In genomic region chr1:62234709-62235108, GRCh38 we compare ENCODE assay signal across 16 cellular contexts. TPM values are rescaled to one million over a fixed set of nuclear protein-coding genes. Genes with fewer than 3 reads are reported as not detected.
DNase-seq lines count a peak whose midpoint lies in the region; ATAC-seq, FAIRE-seq and TF ChIP-seq lines count a peak whose summit lies in the region.
"Had no signal": no experiment of that assay in that cellular context is flagged by ENCODE, and none has a peak within 500 bp of the region (broad histone marks: within the 10 kb centered on the region; RNA-seq: fewer than 3 reads in every experiment).

No MANE protein-coding gene starts in this region.

- H2BK120ac ChIP-seq in H1 (replicated peaks; ENCODE audit: low read depth, low read length), result no peak overlapping the region

- intact Hi-C loops in PC-9 (cut with micrococcal nuclease; ENCODE audit: unreplicated experiment) (loop anchor here (5.0 kb wide), 2 partner anchors 53 to 173 kb away; no protein-coding TSS in a partner anchor), sigmoid colon (cut with DNase I) (no loop called here)

- H3K27ac ChIP-seq in GM23338 (ENCODE audit: low read depth) (peak overlapping the region; percentile 17; the same call in 1 of the 2 replicates), PC-9 (0 out of 2 replicates have a peak overlapping the region, but pooled peaks have one; percentile 16), H1 (ENCODE audit: low read depth, low read length) (no peak overlapping the region), neural progenitor cell (no peak overlapping the region), sigmoid colon (no peak overlapping the region)
- H3K27ac ChIP-seq: Peyer's patch had no signal

- 0 out of 2 replicates have a peak, but pooled peaks cover 6% of the 10 kb centered on the region for H4K20me1 ChIP-seq in GM23338 (replicated peaks; ENCODE audit: insufficient read depth)
- H4K20me1 ChIP-seq in PC-9 (ENCODE audit: insufficient read depth), result no peaks in the 10 kb centered on the region
- H4K20me1 ChIP-seq in H1 (replicated peaks in 1 of 2; ENCODE audit: control insufficient read depth in 1 of 2, insufficient read depth in 2 of 2, low read length in 2 of 2), result peaks cover 0 to 3% of the 10 kb centered on the region in 2 experiments
- H4K20me1 ChIP-seq in neural progenitor cell (ENCODE audit: low read depth), result no peaks in the 10 kb centered on the region

- 0 out of 2 replicates have a peak overlapping the region, but pooled peaks have one; percentile 43 for H3K18ac ChIP-seq in H1 (ENCODE audit: extremely low read depth, low read length)

- H4K8ac ChIP-seq in H1 (ENCODE audit: extremely low read depth, insufficient read depth, low read length), result no peak overlapping the region

- no peak overlapping the region for H2BK5ac ChIP-seq in H1 (ENCODE audit: low read depth, low read length)

- POLR2A ChIA-PET in PC-9 (lab: Charles Lee; ENCODE audit: unreplicated experiment), result interaction anchor here (0.6 to 0.8 kb wide), 2 partner anchors 73 to 90 kb away, joined by 3 to 5 read pairs; no protein-coding TSS in a partner anchor
- POLR2A ChIA-PET in H1 (lab: Charles Lee; ENCODE audit: partially characterized antibody), result interaction anchor here (0.7 to 10.8 kb wide), 11 partner anchors 8 to 85 kb away, joined by 3 to 98 read pairs (median 4); partner anchors contain the start of gene KANK4

- CTCF ChIA-PET in PC-9 (lab: Charles Lee) (no interaction called here), H1 (lab: Charles Lee; ENCODE audit: partially characterized antibody) (interaction anchor here (0.9 to 2.0 kb wide), 7 partner anchors 11 to 108 kb away, joined by 3 to 8 read pairs (median 4); no protein-coding TSS in a partner anchor)

- H3K27ac Mint-ChIP-seq in GM23338, result no peak overlapping the region
- peak overlapping the region; percentile 40 for H3K27ac Mint-ChIP-seq in neural progenitor cell
- H3K27ac Mint-ChIP-seq: B cell; CD4-positive, CD25-positive, alpha-beta regulatory T cell had no signal

- H3K79me1 ChIP-seq in H1 (ENCODE audit: low read depth, low read length), result no peaks in the 10 kb centered on the region

- H4K5ac ChIP-seq in H1 (ENCODE audit: insufficient read length, low read depth, low read length), result no peak overlapping the region

- H3K23ac ChIP-seq in H1 (ENCODE audit: insufficient read length), result no peak overlapping the region

- H3K9ac ChIP-seq in H1 (replicated peaks in 1 of 4; ENCODE audit: extremely low read depth in 1 of 4, low read depth in 3 of 4, low read length in 3 of 4), result no peak overlapping the region
- no peak overlapping the region for H3K9ac ChIP-seq in neural progenitor cell

- FAIRE-seq in H1 (lab: Jason Lieb, UNC), result no peak

- H3K14ac ChIP-seq in H1 (ENCODE audit: insufficient read length), result peak overlapping the region; percentile 32

- H2AFZ ChIP-seq in GM23338 (no peak overlapping the region), PC-9 (no peak overlapping the region), H1 (ENCODE audit: low read length) (no peak overlapping the region), neural progenitor cell (replicated peaks) (no peak overlapping the region)

- H3K23me2 ChIP-seq in H1 (ENCODE audit: low read depth, low read length), result no peaks in the 10 kb centered on the region

- BruUV-seq in PC-9 (replicated peaks; lab: Mats Ljungman, UMichigan), result no TSS peak

- DNase-seq in GM23338 (ENCODE audit: low spot score), result no peak
- DNase-seq in PC-9, result no peak
- DNase-seq in H1 (ENCODE audit: low read depth in 1 of 2, low spot score in 2 of 2), result no peak
- no peak for DNase-seq in neural progenitor cell (ENCODE audit: low spot score)
- no peak for DNase-seq in sigmoid colon
- DNase-seq: CD4-positive, CD25-positive, alpha-beta regulatory T cell; MM.1S; NCI-H1092 treated with DMSO at 0.1 percent for 48 hours; NCI-H2227 treated with DMSO at 0.1 percent for 48 hours; NCI-H524; Peyer's patch; SHP77 treated with DMSO at 0.1 percent for 48 hours had no signal

- H4K91ac ChIP-seq in H1 (replicated peaks; ENCODE audit: insufficient read length, low read length), result no peak overlapping the region

- no peak overlapping the region for H2BK20ac ChIP-seq in H1 (ENCODE audit: low read length)

- H3K4me3 Mint-ChIP-seq in GM23338 (no peak overlapping the region), neural progenitor cell (no peak overlapping the region)
- H3K4me3 Mint-ChIP-seq: B cell; CD4-positive, CD25-positive, alpha-beta regulatory T cell had no signal

- TF ChIP-seq RAD21 in H1 (IDR thresholded peaks at IDR 0.05 in 1 of 2, conservative IDR thresholded peaks at IDR 0.05 in 1 of 2; ENCODE audit: low read depth in 2 of 2, low read length in 2 of 2), result no peak

- H2BK12ac ChIP-seq in H1 (ENCODE audit: low read depth, low read length), result no peak overlapping the region

- H2BK15ac ChIP-seq in H1 (ENCODE audit: low read length), result no peak overlapping the region

- TF ChIP-seq CTCF in GM23338 (conservative IDR thresholded peaks at IDR 0.05; ENCODE audit: low read depth in 2 of 2) (no peak), PC-9 (conservative IDR thresholded peaks at IDR 0.05) (no peak), H1 (IDR thresholded peaks at IDR 0.05; ENCODE audit: control extremely low read depth in 1 of 3, insufficient read depth in 1 of 3, low read depth in 1 of 3, low read length in 3 of 3) (no peak), neural progenitor cell (IDR thresholded peaks at IDR 0.05) (no peak), sigmoid colon (IDR thresholded peaks at IDR 0.05) (no peak)

- no peaks in the 10 kb centered on the region for H3K9me3 Mint-ChIP-seq in GM23338
- no peaks in the 10 kb centered on the region for H3K9me3 Mint-ChIP-seq in neural progenitor cell
- H3K9me3 Mint-ChIP-seq: CD4-positive, CD25-positive, alpha-beta regulatory T cell had no signal

- no peak overlapping the region for H2AK5ac ChIP-seq in H1 (ENCODE audit: low read depth, low read length)

- TF ChIP-seq POLR2A in H1 (IDR thresholded peaks at IDR 0.05; ENCODE audit: control extremely low read depth in 1 of 2, low read depth in 2 of 2, low read length in 2 of 2), result peak in 1 of 2 experiments; percentile 46; a peak in 1 of 3 replicates
- TF ChIP-seq POLR2A in sigmoid colon (IDR thresholded peaks at IDR 0.05), result no peak

- H3K27me3 ChIP-seq in GM23338 (ENCODE audit: insufficient read depth) (no peaks in the 10 kb centered on the region), PC-9 (ENCODE audit: insufficient read depth, low read depth) (no peaks in the 10 kb centered on the region), H1 (replicated peaks in 1 of 4; ENCODE audit: control insufficient read depth in 3 of 4, extremely low read depth in 1 of 4, insufficient read depth in 3 of 4, low read length in 3 of 4) (no peaks in the 10 kb centered on the region), neural progenitor cell (no peaks in the 10 kb centered on the region), sigmoid colon (no peaks in the 10 kb centered on the region)
- H3K27me3 ChIP-seq: Peyer's patch had no signal

- WGBS in H1 (ENCODE audit: extremely low coverage in 1 of 2, insufficient coverage in 1 of 2, insufficient read length in 1 of 2, insufficient replicate concordance in 2 of 2, low coverage in 1 of 2, low lambda C conversion rate in 2 of 2, missing lambda C conversion rate in 1 of 2), 2 experiments, result 83% methylated on average over 6 of the region's 7 CpGs; no CpG with 5 or more reads in 1 of the 2 experiments
- 87 to 88% methylated on average over 7 of the region's 7 CpGs for WGBS in sigmoid colon, 2 donors

- H3K56ac ChIP-seq in H1 (replicated peaks; ENCODE audit: insufficient read length, low read depth, low read length), result no peak overlapping the region

- H3K4me1 ChIP-seq in GM23338 (ENCODE audit: insufficient read depth) (peaks cover 73% of the 10 kb centered on the region), PC-9 (replicated peaks; ENCODE audit: insufficient read depth) (peaks cover 75% of the 10 kb centered on the region), H1 (replicated peaks in 1 of 4; ENCODE audit: control insufficient read depth in 3 of 4, insufficient read depth in 4 of 4, low read length in 3 of 4) (peaks cover 5 to 15% (median 10%) of the 10 kb centered on the region in 4 experiments), neural progenitor cell (peaks cover 8% of the 10 kb centered on the region), sigmoid colon (no peaks in the 10 kb centered on the region)
- H3K4me1 ChIP-seq: Peyer's patch had no signal

- no peak overlapping the region for H3K4ac ChIP-seq in H1 (replicated peaks; ENCODE audit: insufficient read length, low read depth, low read length)

- H3K79me2 ChIP-seq in GM23338 (replicated peaks; ENCODE audit: insufficient read depth) (no peaks in the 10 kb centered on the region), PC-9 (ENCODE audit: low read depth) (no peaks in the 10 kb centered on the region), H1 (ENCODE audit: control insufficient read depth in 1 of 2, insufficient read depth in 2 of 2, low read length in 2 of 2) (no peaks in the 10 kb centered on the region), neural progenitor cell (ENCODE audit: low read depth) (no peaks in the 10 kb centered on the region)

- ATAC-seq in GM23338, result peak; percentile 10; the same call in 2 of the 3 replicates
- ATAC-seq in GM19395 (IDR thresholded peaks at IDR 0.05; ENCODE audit: unreplicated experiment), result no peak
- no peak for ATAC-seq in GM19397 (IDR thresholded peaks at IDR 0.05; ENCODE audit: unreplicated experiment)

- no peaks in the 10 kb centered on the region for H3K36me3 ChIP-seq in GM23338 (ENCODE audit: insufficient read depth)
- H3K36me3 ChIP-seq in PC-9 (ENCODE audit: low read depth), result no peaks in the 10 kb centered on the region
- peaks cover 0 to 10% (median 3%) of the 10 kb centered on the region in 4 experiments; a peak in 3 of 8 replicates for H3K36me3 ChIP-seq in H1 (ENCODE audit: control insufficient read depth in 2 of 4, insufficient read depth in 4 of 4, low read length in 3 of 4)
- no peaks in the 10 kb centered on the region for H3K36me3 ChIP-seq in neural progenitor cell
- no peaks in the 10 kb centered on the region for H3K36me3 ChIP-seq in sigmoid colon
- H3K36me3 ChIP-seq: Peyer's patch had no signal

- peaks cover 35% of the 10 kb centered on the region for H3F3A ChIP-seq in GM23338 (replicated peaks; ENCODE audit: low read depth)
- peaks cover 44% of the 10 kb centered on the region for H3F3A ChIP-seq in PC-9 (ENCODE audit: insufficient read depth, low read depth)
- H3F3A ChIP-seq in neural progenitor cell (ENCODE audit: low read depth), result no peaks in the 10 kb centered on the region

- H3K4me2 ChIP-seq in GM23338, result 0 out of 2 replicates have a peak overlapping the region, but pooled peaks have one; percentile 25
- peak overlapping the region; percentile 43; the same call in 1 of the 2 replicates for H3K4me2 ChIP-seq in PC-9
- H3K4me2 ChIP-seq in H1 (ENCODE audit: insufficient read depth in 1 of 2, low read depth in 2 of 2, low read length in 2 of 2), result no peak overlapping the region
- no peak overlapping the region for H3K4me2 ChIP-seq in neural progenitor cell

- H3K4me1 Mint-ChIP-seq in GM23338, result peaks cover 56% of the 10 kb centered on the region
- H3K4me1 Mint-ChIP-seq in neural progenitor cell, result peaks cover 36% of the 10 kb centered on the region
- H3K4me1 Mint-ChIP-seq: B cell had no signal

- TF ChIP-seq EP300 in H1 (IDR thresholded peaks at IDR 0.05; ENCODE audit: borderline replicate concordance in 1 of 2, low read depth in 2 of 2, low read length in 2 of 2) (no peak), sigmoid colon (IDR thresholded peaks at IDR 0.05) (no peak)

- H3K9me2 ChIP-seq in GM23338 (ENCODE audit: insufficient read depth) (no peaks in the 10 kb centered on the region), PC-9 (ENCODE audit: insufficient read depth) (no peaks in the 10 kb centered on the region)

- peaks cover 14% of the 10 kb centered on the region for H3K36me3 Mint-ChIP-seq in GM23338 (ENCODE audit: low read depth)
- no peaks in the 10 kb centered on the region for H3K36me3 Mint-ChIP-seq in neural progenitor cell
- H3K36me3 Mint-ChIP-seq: CD4-positive, CD25-positive, alpha-beta regulatory T cell had no signal

- H3K9me3 ChIP-seq in PC-9 (ENCODE audit: insufficient read depth, low read depth), result no peaks in the 10 kb centered on the region
- H3K9me3 ChIP-seq in H1 (ENCODE audit: insufficient read depth in 2 of 2, low read depth in 1 of 2, low read length in 1 of 2), result no peaks in the 10 kb centered on the region
- no peaks in the 10 kb centered on the region for H3K9me3 ChIP-seq in neural progenitor cell (ENCODE audit: low read depth)
- no peaks in the 10 kb centered on the region for H3K9me3 ChIP-seq in sigmoid colon
- H3K9me3 ChIP-seq: Peyer's patch had no signal

- peaks cover 12% of the 10 kb centered on the region for H3K27me3 Mint-ChIP-seq in GM23338 (ENCODE audit: insufficient read depth, low read depth, poor library complexity)
- peaks cover 4% of the 10 kb centered on the region for H3K27me3 Mint-ChIP-seq in neural progenitor cell (ENCODE audit: insufficient read depth, low read depth)
- H3K27me3 Mint-ChIP-seq: CD4-positive, CD25-positive, alpha-beta regulatory T cell had no signal

- H3K4me3 ChIP-seq in GM23338 (no peak overlapping the region), PC-9 (no peak overlapping the region), H1 (ENCODE audit: extremely low read depth in 1 of 4, insufficient read depth in 2 of 4, low read depth in 3 of 4, low read length in 4 of 4) (no peak overlapping the region), neural progenitor cell (no peak overlapping the region), sigmoid colon (no peak overlapping the region)
- H3K4me3 ChIP-seq: Peyer's patch had no signal

RNA-seq across cellular contexts. Expression of gene L1TD1, which starts 40.1 kb away (rescaled TPM):
- total RNA-seq in GM23338 (2014; rRNA removed; shearing (Covaris generic)), result 280 and 283 TPM in 2 replicates
- 509 and 628 TPM in 2 replicates for polyA plus RNA-seq in GM23338 (2016; fragmentation: Nextera tagmentation; extraction: Ambion mirVana)
- total RNA-seq in PC-9 (2021), result 0.10 TPM in 1 of 2 replicates, not detected in the other
- 425 and 441 TPM in 2 replicates for total RNA-seq in H1 (2021; fragmentation: NEBNext Ultra II Directional; extraction: Animal tissue kit (Norgen Biotek cat#: 25700))
- 20.8 and 35.3 TPM in 2 replicates for polyA plus RNA-seq in H1 (2011; rRNA removed)
- polyA plus RNA-seq in H1 (2011; cell fraction: cytosol; rRNA removed), result 102 TPM
- 28.5 TPM for polyA plus RNA-seq in H1 (2011; cell fraction: nucleus; rRNA removed)
- polyA plus RNA-seq in H1 (2012, experiment 1 of 2), result 165 to 378 TPM (median 196 TPM) in 4 replicates
- polyA plus RNA-seq in H1 (2012, experiment 2 of 2), result 19.6 TPM
- 521 TPM for polyA plus RNA-seq in H1 (2013, experiment 1 of 2)
- 516 TPM for polyA plus RNA-seq in H1 (2013, experiment 2 of 2)
- polyA minus RNA-seq in H1 (2011; rRNA and poly(A)+ RNA removed), result 32.9 and 39.8 TPM in 2 replicates
- polyA minus RNA-seq in H1 (2011; cell fraction: cytosol; rRNA and poly(A)+ RNA removed), result 55.6 TPM
- polyA minus RNA-seq in H1 (2011; cell fraction: nucleus; rRNA and poly(A)+ RNA removed), result 94.0 TPM
- 12.5 and 15.4 TPM in 2 replicates for total RNA-seq in neural progenitor cell (ENCODE audit: low replicate concordance)
- under 1 TPM in 3 of 4 donors, not detected in 1; under 0.01 to 0.99 (median 0.27) TPM for total RNA-seq in sigmoid colon
- polyA plus RNA-seq in sigmoid colon, result 1 to 10 TPM; 1.8 to 8.0 (median 2.8) TPM
- total RNA-seq: B cell; CD4-positive, CD25-positive, alpha-beta regulatory T cell; HT-29 had no signal
- polyA plus RNA-seq: CD4-positive, CD25-positive, alpha-beta regulatory T cell had no signal

Comparison
In these comparisons a context has a peak if more than half of its experiments do, and no peak if none do; other contexts are left out.
1. H3K27ac ChIP-seq: peak in GM23338 (single experiment) and PC-9 (single experiment); none in H1 (single experiment), neural progenitor cell (single experiment) and sigmoid colon (0 of 4).
2. H3K4me2 ChIP-seq: peak in GM23338 (single experiment) and PC-9 (single experiment); none in H1 (0 of 2) and neural progenitor cell (single experiment).
3. RNA of gene L1TD1, which starts 40.1 kb away (total RNA-seq): 425 to 441 TPM in H1 and 280 to 283 TPM in GM23338; 12.5 to 15.4 TPM in neural progenitor cell, under 0.01 to 0.99 TPM in sigmoid colon and 0.10 TPM in PC-9; every median in the first group is over 10 times any median in the second.